Comparison of ENCODE assay signal across 10 cellular contexts in the genomic region with DNA sequence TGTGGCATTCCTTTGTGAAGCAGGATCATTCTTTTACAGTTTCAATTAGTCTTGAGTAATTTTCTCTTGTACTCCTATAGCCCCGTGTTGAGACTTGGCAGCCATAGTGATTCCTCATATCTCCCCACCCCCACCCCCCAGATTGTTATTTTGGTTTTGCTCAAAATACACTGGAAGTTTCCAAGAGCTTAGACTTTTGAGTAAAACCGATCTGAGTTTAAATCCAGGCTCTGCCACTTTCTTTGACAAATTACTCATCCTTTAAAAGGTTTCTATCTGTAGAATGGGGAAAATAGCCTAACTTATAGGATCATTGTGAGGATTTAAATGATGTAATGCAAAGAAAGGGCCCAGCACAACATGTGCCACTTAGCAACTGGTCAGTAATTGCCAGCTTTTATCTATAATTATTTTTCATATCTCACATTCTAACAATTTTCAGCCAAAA. TPM values are rescaled to one million over a fixed set of nuclear protein-coding genes. Genes with fewer than 3 reads are reported as not detected.
DNase-seq lines count a peak whose midpoint lies in the region; ATAC-seq and TF ChIP-seq lines count a peak whose summit lies in the region.
"Had no signal": no experiment of that assay in that cellular context is flagged by ENCODE, and none has a peak within 500 bp of the region (broad histone marks: within the 10 kb centered on the region; RNA-seq: fewer than 3 reads in every experiment).

No MANE protein-coding gene starts in this region.

- no peaks in the 10 kb centered on the region for H3K36me3 ChIP-seq in BE2C
- H3K36me3 ChIP-seq in KMS-11 (ENCODE audit: insufficient read depth) = no peaks in the 10 kb centered on the region
- no peaks in the 10 kb centered on the region for H3K36me3 ChIP-seq in mesenchymal stem cell (ENCODE audit: control insufficient read depth in 1 of 2, insufficient read depth in 2 of 2, low read depth in 1 of 2, low read length in 2 of 2)
- H3K36me3 ChIP-seq in ascending aorta = no peaks in the 10 kb centered on the region

- no peaks in the 10 kb centered on the region for H4K20me1 ChIP-seq in KMS-11 (ENCODE audit: insufficient read depth)

- no peak overlapping the region for H4K91ac ChIP-seq in mesenchymal stem cell (ENCODE audit: low read length)

- H2AK5ac ChIP-seq in mesenchymal stem cell (ENCODE audit: low read length, severe bottlenecking) = no peak overlapping the region

- H3K79me2 ChIP-seq in KMS-11 (ENCODE audit: insufficient read depth, low read depth) = no peaks in the 10 kb centered on the region

- H2AFZ ChIP-seq in KMS-11 (ENCODE audit: low read depth) = peak overlapping the region; percentile 14
- H2AFZ ChIP-seq in mesenchymal stem cell (ENCODE audit: low read depth, low read length) = no peak overlapping the region

- H3K9ac ChIP-seq in KMS-11 (no peak overlapping the region), mesenchymal stem cell (ENCODE audit: low read length) (peak overlapping the region; percentile 57)

- H4K8ac ChIP-seq in mesenchymal stem cell (ENCODE audit: low read length) = no peak overlapping the region

- no peaks in the 10 kb centered on the region; the same call in 1 of the 2 replicates for H3K27me3 ChIP-seq in BE2C
- H3K27me3 ChIP-seq in KMS-11 (ENCODE audit: insufficient read depth, low read depth) = no peaks in the 10 kb centered on the region
- H3K27me3 ChIP-seq in mesenchymal stem cell (ENCODE audit: control insufficient read depth in 1 of 2, insufficient read depth in 1 of 2, low read length in 2 of 2) = no peaks in the 10 kb centered on the region
- no peaks in the 10 kb centered on the region for H3K27me3 ChIP-seq in ascending aorta

- H3K23ac ChIP-seq in mesenchymal stem cell (ENCODE audit: low read length in 2 of 2) = no peak overlapping the region

- H3K4me2 ChIP-seq in KMS-11 (peak overlapping the region; percentile 15; the same call in 1 of the 2 replicates), mesenchymal stem cell (ENCODE audit: low read length, poor library complexity, severe bottlenecking) (no peak overlapping the region)

- no peak overlapping the region for H3K14ac ChIP-seq in mesenchymal stem cell (ENCODE audit: low read length in 2 of 2)

- no peak overlapping the region for H2BK12ac ChIP-seq in mesenchymal stem cell (ENCODE audit: low read length in 2 of 2)

- H3K4me1 ChIP-seq in BE2C = no peaks in the 10 kb centered on the region
- H3K4me1 ChIP-seq in KMS-11 (ENCODE audit: low read depth, poor library complexity, severe bottlenecking) = peaks cover 11% of the 10 kb centered on the region
- peaks cover 2% of the 10 kb centered on the region for H3K4me1 ChIP-seq in mesenchymal stem cell (ENCODE audit: control insufficient read depth, insufficient read depth, low read depth, low read length)
- no peaks in the 10 kb centered on the region for H3K4me1 ChIP-seq in ascending aorta

- TF ChIP-seq CTCF in BE2C (IDR thresholded peaks at IDR 0.05; ENCODE audit: low read depth, low read length) (no peak), KMS-11 (conservative IDR thresholded peaks at IDR 0.05; ENCODE audit: low read depth, low read length) (no peak), VCaP (conservative IDR thresholded peaks at IDR 0.05) (no peak), ascending aorta (IDR thresholded peaks at IDR 0.05) (no peak)

- WGBS in mesenchymal stem cell = 45% methylated on average over 1 of the region's 2 CpGs

- no peak overlapping the region for H2BK5ac ChIP-seq in mesenchymal stem cell (ENCODE audit: low read depth, low read length, poor library complexity, severe bottlenecking)

- no peak overlapping the region for H3K18ac ChIP-seq in mesenchymal stem cell (ENCODE audit: low read depth in 1 of 2, low read length in 2 of 2)

- ATAC-seq in GM21529 (IDR thresholded peaks at IDR 0.05; ENCODE audit: unreplicated experiment) = no peak
- no peak for ATAC-seq in GM21576 (IDR thresholded peaks at IDR 0.05; ENCODE audit: unreplicated experiment)

- intact Hi-C loops in ascending aorta (cut with DNase I) = loop anchor here (10.0 kb wide), 1 partner anchor 90 kb away; no protein-coding TSS in a partner anchor

- no peak overlapping the region for H2BK120ac ChIP-seq in mesenchymal stem cell (ENCODE audit: low read depth, low read length)

- H3K4me3 ChIP-seq in BE2C (ENCODE audit: low read depth, low read length) (0 out of 2 replicates have a peak overlapping the region, but pooled peaks have one; percentile 18), KMS-11 (IDR thresholded peaks at IDR 0.05; ENCODE audit: insufficient read depth, low read depth, low read length) (no peak overlapping the region), mesenchymal stem cell (ENCODE audit: insufficient read depth in 1 of 2, low read depth in 1 of 2, low read length in 2 of 2) (no peak overlapping the region), ascending aorta (no peak overlapping the region)

- H3K27ac ChIP-seq in KMS-11 (no peak overlapping the region), VCaP (peak overlapping the region; percentile 94), mesenchymal stem cell (ENCODE audit: low read length, poor library complexity, severe bottlenecking) (no peak overlapping the region), ascending aorta (no peak overlapping the region)

- H3K79me1 ChIP-seq in mesenchymal stem cell (replicated peaks; ENCODE audit: low read length, poor library complexity, severe bottlenecking) = no peaks in the 10 kb centered on the region

- no peak for DNase-seq in BE2C
- no peak for DNase-seq in mesenchymal stem cell
- DNase-seq in ascending aorta (ENCODE audit: low spot score in 2 of 2) = no peak
- DNase-seq: CD8-positive, alpha-beta memory T cell; NCI-H187 treated with DMSO at 0.1 percent for 48 hours; NCI-H748 treated with DMSO at 0.1 percent for 48 hours had no signal

- no peak overlapping the region for H2BK15ac ChIP-seq in mesenchymal stem cell (ENCODE audit: low read depth, poor library complexity, severe bottlenecking)

- no peak overlapping the region for H3K4ac ChIP-seq in mesenchymal stem cell (ENCODE audit: low read depth in 1 of 2, low read length in 2 of 2)

- H3K9me3 ChIP-seq in BE2C (no peaks in the 10 kb centered on the region), mesenchymal stem cell (ENCODE audit: control insufficient read depth, low read length) (peaks cover 3% of the 10 kb centered on the region), ascending aorta (no peaks in the 10 kb centered on the region)

RNA-seq across cellular contexts. Expression of a gene that starts 53.1 kb away (rescaled TPM):
- 1.9 TPM for polyA plus RNA-seq in BE2C (2012; ENCODE audit: insufficient read depth, insufficient read length, low read depth)
- polyA plus RNA-seq in mesenchymal stem cell (2013, experiment 1 of 2) = 8.8 TPM
- 8.1 TPM for polyA plus RNA-seq in mesenchymal stem cell (2013, experiment 2 of 2)
- 5.1 TPM for total RNA-seq in ascending aorta
